Comparison of ENCODE assay signal across 14 cellular contexts in the genomic region with DNA sequence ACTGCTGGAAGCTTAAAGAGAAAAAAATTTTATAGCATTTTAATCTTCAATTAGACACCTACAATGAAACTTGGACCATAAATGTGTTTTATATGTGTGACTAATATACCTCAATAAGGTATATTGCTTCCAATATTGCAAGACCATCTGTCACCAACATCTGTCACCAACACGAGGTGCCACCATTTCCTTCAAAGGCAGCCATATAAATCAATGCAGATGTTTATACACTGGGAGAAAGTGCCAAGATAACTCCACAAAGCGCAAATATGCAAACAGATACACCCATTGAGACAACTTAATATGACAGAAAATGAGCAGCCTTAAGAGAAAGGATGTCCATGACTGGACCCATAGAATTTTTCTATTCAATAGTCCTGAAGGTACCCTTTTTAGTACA. TPM values are rescaled to one million over a fixed set of nuclear protein-coding genes. Genes with fewer than 3 reads are reported as not detected.
DNase-seq lines count a peak whose midpoint lies in the region; ATAC-seq and TF ChIP-seq lines count a peak whose summit lies in the region.
"Had no signal": no experiment of that assay in that cellular context is flagged by ENCODE, and none has a peak within 500 bp of the region (broad histone marks: within the 10 kb centered on the region; RNA-seq: fewer than 3 reads in every experiment).

No MANE protein-coding gene starts in this region.

- peaks cover 24% of the 10 kb centered on the region for H3K36me3 Mint-ChIP-seq in activated naive CD4-positive, alpha-beta T cell treated with anti-CD3 and anti-CD28 coated beads for 36 hours (ENCODE audit: low read depth)
- peaks cover 11% of the 10 kb centered on the region for H3K36me3 Mint-ChIP-seq in T-helper 17 cell (ENCODE audit: low read depth)

- H3K27ac Mint-ChIP-seq in activated naive CD4-positive, alpha-beta T cell treated with anti-CD3 and anti-CD28 coated beads for 36 hours = peak overlapping the region; percentile 99
- H3K27ac Mint-ChIP-seq in T-helper 17 cell = peak overlapping the region; percentile 97
- peak overlapping the region; percentile 98 to 100 for H3K27ac Mint-ChIP-seq in stimulated activated naive CD8-positive, alpha-beta T cell treated with anti-CD3 and anti-CD28 coated beads, Interleukin-15, amount 100 ng/mL, for 72 hours

- TF ChIP-seq CTCF in esophagus squamous epithelium (IDR thresholded peaks at IDR 0.05) (no peak), foreskin keratinocyte (conservative IDR thresholded peaks at IDR 0.05) (no peak)

- no peak for DNase-seq in activated naive CD4-positive, alpha-beta T cell treated with anti-CD3 and anti-CD28 coated beads for 36 hours
- no peak for DNase-seq in activated naive CD4-positive, alpha-beta T cell (lab: John Stamatoyannopoulos, UW)
- DNase-seq in T-helper 17 cell (no peak), esophagus squamous epithelium (lab: John Stamatoyannopoulos, UW) (no peak), foreskin keratinocyte (no peak)
- no peak for DNase-seq in stimulated activated naive CD8-positive, alpha-beta T cell treated with anti-CD3 and anti-CD28 coated beads, Interleukin-15, amount 100 ng/mL, for 72 hours
- DNase-seq: activated CD4-positive, CD25-positive, alpha-beta regulatory T cell; cortex of kidney; glutamatergic neuron; NK-92 treated with Interleukin-12 subunit alpha and Interleukin-12 subunit beta, amount 100 ng/mL, for 24 hours; stimulated activated naive CD4-positive, alpha-beta T cell treated with Interleukin-2 at 50 U/mL for 16 hours had no signal

- intact Hi-C loops in activated naive CD4-positive, alpha-beta T cell treated with anti-CD3 and anti-CD28 coated beads for 36 hours (cut with micrococcal nuclease) = no loop called here
- intact Hi-C loops in esophagus squamous epithelium (cut with DNase I) = no loop called here

- H3K27ac ChIP-seq in esophagus squamous epithelium = peak overlapping the region; percentile 40 to 93 (median 66)
- no peak overlapping the region for H3K27ac ChIP-seq in foreskin keratinocyte

- peaks cover 0 to 9% (median 0%) of the 10 kb centered on the region in 3 donors for H3K36me3 ChIP-seq in esophagus squamous epithelium

- H3K27me3 ChIP-seq in esophagus squamous epithelium (no peaks in the 10 kb centered on the region), foreskin keratinocyte (no peaks in the 10 kb centered on the region)

- no peak for ATAC-seq in T-helper 17 cell
- ATAC-seq in stimulated activated naive CD8-positive, alpha-beta T cell treated with anti-CD3 and anti-CD28 coated beads, Interleukin-15, amount 100 ng/mL, for 72 hours = no peak
- no peak for ATAC-seq in foreskin keratinocyte
- ATAC-seq in GM18520 (IDR thresholded peaks at IDR 0.05; ENCODE audit: unreplicated experiment) = no peak
- ATAC-seq in HG02884 (IDR thresholded peaks at IDR 0.05; ENCODE audit: unreplicated experiment) = no peak

- peak overlapping the region; percentile 77 for H3K4me3 Mint-ChIP-seq in activated naive CD4-positive, alpha-beta T cell treated with anti-CD3 and anti-CD28 coated beads for 36 hours
- peak overlapping the region; percentile 82 for H3K4me3 Mint-ChIP-seq in T-helper 17 cell
- peak overlapping the region; percentile 77 to 83 for H3K4me3 Mint-ChIP-seq in stimulated activated naive CD8-positive, alpha-beta T cell treated with anti-CD3 and anti-CD28 coated beads, Interleukin-15, amount 100 ng/mL, for 72 hours

- H3K9me3 Mint-ChIP-seq in activated naive CD4-positive, alpha-beta T cell treated with anti-CD3 and anti-CD28 coated beads for 36 hours = no peaks in the 10 kb centered on the region
- H3K9me3 Mint-ChIP-seq in stimulated activated naive CD8-positive, alpha-beta T cell treated with anti-CD3 and anti-CD28 coated beads, Interleukin-15, amount 100 ng/mL, for 72 hours = no peaks in the 10 kb centered on the region

- no peaks in the 10 kb centered on the region for H3K27me3 Mint-ChIP-seq in activated naive CD4-positive, alpha-beta T cell treated with anti-CD3 and anti-CD28 coated beads for 36 hours (ENCODE audit: low read depth)
- H3K27me3 Mint-ChIP-seq in T-helper 17 cell = no peaks in the 10 kb centered on the region
- no peaks in the 10 kb centered on the region for H3K27me3 Mint-ChIP-seq in stimulated activated naive CD8-positive, alpha-beta T cell treated with anti-CD3 and anti-CD28 coated beads, Interleukin-15, amount 100 ng/mL, for 72 hours

- TF ChIP-seq POLR2A in esophagus squamous epithelium (IDR thresholded peaks at IDR 0.05) = no peak

- no peaks in the 10 kb centered on the region for H3K9me3 ChIP-seq in T-helper 17 cell (ENCODE audit: control insufficient read depth, low read length, poor library complexity, severe bottlenecking)
- no peaks in the 10 kb centered on the region for H3K9me3 ChIP-seq in esophagus squamous epithelium

- H3K4me3 ChIP-seq in esophagus squamous epithelium = no peak overlapping the region

- WGBS in esophagus squamous epithelium, 2 donors = 63 to 64% methylated on average over 2 of the region's 2 CpGs

- CTCF ChIA-PET in activated naive CD4-positive, alpha-beta T cell treated with anti-CD3 and anti-CD28 coated beads for 36 hours (lab: Charles Lee) = interaction anchor here (0.6 to 2.0 kb wide), 8 partner anchors 12 to 56 kb away, joined by 3 to 15 read pairs (median 4); a partner anchor contains a TSS

- H3K4me1 Mint-ChIP-seq in activated naive CD4-positive, alpha-beta T cell treated with anti-CD3 and anti-CD28 coated beads for 36 hours (ENCODE audit: low read depth) = peaks cover 88% of the 10 kb centered on the region
- peaks cover 69% of the 10 kb centered on the region for H3K4me1 Mint-ChIP-seq in T-helper 17 cell
- H3K4me1 Mint-ChIP-seq in stimulated activated naive CD8-positive, alpha-beta T cell treated with anti-CD3 and anti-CD28 coated beads, Interleukin-15, amount 100 ng/mL, for 72 hours = peaks cover 72% of the 10 kb centered on the region

- H3K4me1 ChIP-seq in esophagus squamous epithelium (peaks cover 20 to 68% (median 29%) of the 10 kb centered on the region in 3 donors), foreskin keratinocyte (peaks cover 11% of the 10 kb centered on the region)

RNA-seq across cellular contexts. Expression of a gene that starts 12.7 kb away (rescaled TPM):
- 10 to 100 TPM; 29.3 to 30.5 TPM for total RNA-seq in activated naive CD4-positive, alpha-beta T cell treated with anti-CD3 and anti-CD28 coated beads for 36 hours
- 10 to 100 TPM; 24.5 to 26.4 TPM for total RNA-seq in T-helper 17 cell
- total RNA-seq in esophagus squamous epithelium = 10 to 100 TPM; 17.4 to 44.4 (median 32.4) TPM
- 9.8 and 11.5 TPM in 2 replicates for total RNA-seq in foreskin keratinocyte
- 4.2 and 4.3 TPM in 2 replicates for polyA plus RNA-seq in foreskin keratinocyte

RNA-seq across cellular contexts. Expression of a gene that starts 14.7 kb away (rescaled TPM):
- total RNA-seq in activated naive CD4-positive, alpha-beta T cell treated with anti-CD3 and anti-CD28 coated beads for 36 hours = 10 to 100 TPM; 67.5 to 71.4 TPM
- 10 to 100 TPM; 79.9 to 84.0 TPM for total RNA-seq in T-helper 17 cell
- total RNA-seq in esophagus squamous epithelium = 10 to 100 TPM in 2 of 4 donors, 1 to 10 TPM in 2; 2.2 to 17.9 (median 9.5) TPM
- not detected in 2 replicates for total RNA-seq in foreskin keratinocyte
- not detected in 2 replicates for polyA plus RNA-seq in foreskin keratinocyte
- total RNA-seq: osteoblast had no signal

RNA-seq across cellular contexts. Expression of a gene that starts 24.6 kb away (rescaled TPM):
- total RNA-seq in activated naive CD4-positive, alpha-beta T cell treated with anti-CD3 and anti-CD28 coated beads for 36 hours = 10 to 100 TPM; 25.3 to 28.4 TPM
- total RNA-seq in T-helper 17 cell (under 1 TPM; 0.50 to 0.99 TPM), esophagus squamous epithelium (100 to 1,000 TPM; 249 to 491 (median 352) TPM), foreskin keratinocyte (50.1 and 62.0 TPM in 2 replicates)
- polyA plus RNA-seq in foreskin keratinocyte = 25.3 and 34.0 TPM in 2 replicates
- total RNA-seq: osteoblast had no signal

Comparison
In these comparisons a context has a peak if more than half of its experiments do, and no peak if none do; other contexts are left out.
1. RNA of a gene that starts 24.6 kb away (total RNA-seq): 249 to 491 TPM in esophagus squamous epithelium, 50.1 to 62.0 TPM in foreskin keratinocyte and 25.3 to 28.4 TPM in activated naive CD4-positive, alpha-beta T cell treated with anti-CD3 and anti-CD28 coated beads for 36 hours; 0.50 to 0.99 TPM in T-helper 17 cell; every median in the first group is over 10 times any median in the second.
2. Peak in every context shown above with its lines, with median percentiles within 50 percentile points of each other: H3K27ac Mint-ChIP-seq and H3K4me3 Mint-ChIP-seq.